In genomic region chr22:39529487-39529851, GRCh38 we compare ENCODE assay signal across 10 cellular contexts. TPM values are rescaled to one million over a fixed set of nuclear protein-coding genes. Genes with fewer than 3 reads are reported as not detected.
DNase-seq lines count a peak whose midpoint lies in the region; ATAC-seq, FAIRE-seq and TF ChIP-seq lines count a peak whose summit lies in the region.
"Had no signal": no experiment of that assay in that cellular context is flagged by ENCODE, and none has a peak within 500 bp of the region (broad histone marks: within the 10 kb centered on the region; RNA-seq: fewer than 3 reads in every experiment).

No MANE protein-coding gene starts in this region.

- H2AFZ ChIP-seq in keratinocyte (ENCODE audit: control insufficient read depth, low read length): no peak overlapping the region

- H3K4me3 ChIP-seq in keratinocyte (ENCODE audit: control insufficient read depth in 2 of 3, extremely low read depth in 1 of 3, insufficient read depth in 2 of 3, low read depth in 1 of 3, low read length in 3 of 3): no peak overlapping the region
- H3K4me3 ChIP-seq in stomach smooth muscle (ENCODE audit: low read length in 2 of 2): peak overlapping the region in 1 of 2 donors; percentile 59
- H3K4me3 ChIP-seq: right lobe of liver had no signal

- no peak for DNase-seq in activated CD4-positive, alpha-beta T cell treated with anti-CD3 and anti-CD28 coated beads, Interleukin-2, amount 10 ng/mL, durations not matched to agents 24 days and 14 days
- DNase-seq in activated CD4-positive, alpha-beta T cell treated with anti-CD3 and anti-CD28 coated beads, Interleukin-2, amount 50 U/mL, for 4 hours: no peak
- DNase-seq in WTC11 (ENCODE audit: low spot score) (no peak), keratinocyte (ENCODE audit: low read depth, low spot score) (no peak), GM10266 (ENCODE audit: extremely low spot score) (no peak), GDM1 (lab: John Stamatoyannopoulos, UW) (no peak), amniotic stem cell (lab: John Stamatoyannopoulos, UW) (no peak)

- peak overlapping the region; percentile 97 for H3K4me3 Mint-ChIP-seq in activated CD4-positive, alpha-beta T cell treated with anti-CD3 and anti-CD28 coated beads, Interleukin-2, amount 10 ng/mL, durations not matched to agents 24 days and 14 days
- H3K4me3 Mint-ChIP-seq in WTC11: no peak overlapping the region

- ATAC-seq in WTC11: no peak

- CTCF ChIA-PET in WTC11 (lab: Charles Lee): interaction anchor here (0.7 to 2.7 kb wide), 50 partner anchors 9 to 515 kb away, joined by 3 to 54 read pairs (median 5); partner anchors contain the start of genes ATF4, MIEF1, RPL3 and TAB1

- H3K9me3 Mint-ChIP-seq in activated CD4-positive, alpha-beta T cell treated with anti-CD3 and anti-CD28 coated beads, Interleukin-2, amount 10 ng/mL, durations not matched to agents 24 days and 14 days: no peaks in the 10 kb centered on the region
- no peaks in the 10 kb centered on the region for H3K9me3 Mint-ChIP-seq in WTC11

- intact Hi-C loops in activated CD4-positive, alpha-beta T cell treated with anti-CD3 and anti-CD28 coated beads, Interleukin-2, amount 10 ng/mL, durations not matched to agents 24 days and 14 days (cut with micrococcal nuclease): loop anchor here (1.0 to 10.0 kb wide), 2 partner anchors 36 to 1755 kb away; partner anchors contain the start of gene RANGAP1

- H3K27me3 ChIP-seq in keratinocyte (ENCODE audit: control insufficient read depth, extremely low read depth, insufficient read depth, low read length) (no peaks in the 10 kb centered on the region), stomach smooth muscle (ENCODE audit: control insufficient read depth in 1 of 2, insufficient read depth in 2 of 2, low read length in 2 of 2) (no peaks in the 10 kb centered on the region)
- H3K27me3 ChIP-seq: foreskin keratinocyte, right lobe of liver had no signal

- H3K4me2 ChIP-seq in keratinocyte (ENCODE audit: control insufficient read depth, extremely low read depth, insufficient read depth, low read depth, low read length): peak overlapping the region; percentile 3

- H3K9ac ChIP-seq in keratinocyte (ENCODE audit: control insufficient read depth, extremely low read depth, insufficient read depth, low read length) (no peak overlapping the region), stomach smooth muscle (ENCODE audit: low read length in 2 of 2) (peak overlapping the region; percentile 4 to 13)

- H3K4me1 Mint-ChIP-seq in activated CD4-positive, alpha-beta T cell treated with anti-CD3 and anti-CD28 coated beads, Interleukin-2, amount 10 ng/mL, durations not matched to agents 24 days and 14 days: peaks cover 72% of the 10 kb centered on the region
- H3K4me1 Mint-ChIP-seq in WTC11: peaks cover 67% of the 10 kb centered on the region

- FAIRE-seq in keratinocyte (lab: Jason Lieb, UNC): no peak

- H3K36me3 ChIP-seq in keratinocyte (ENCODE audit: control insufficient read depth in 2 of 2, extremely low read depth in 1 of 2, insufficient read depth in 2 of 2, low read length in 2 of 2) (peaks cover 6 to 30% of the 10 kb centered on the region in 2 experiments), stomach smooth muscle (ENCODE audit: control insufficient read depth in 2 of 2, insufficient read depth in 2 of 2, low read length in 2 of 2) (peaks cover 2 to 28% of the 10 kb centered on the region in 2 donors)

- TF ChIP-seq CTCF in WTC11 (IDR thresholded peaks at IDR 0.05) (no peak), keratinocyte (optimal IDR thresholded peaks at IDR 0.05 in 1 of 3, IDR thresholded peaks at IDR 0.05 in 1 of 3, conservative IDR thresholded peaks at IDR 0.05 in 1 of 3; ENCODE audit: extremely low read depth in 1 of 3, insufficient read depth in 2 of 3, low read length in 3 of 3) (no peak), GM10266 (IDR thresholded peaks at IDR 0.05; ENCODE audit: control insufficient read depth, insufficient read depth, low read depth, missing control alignments) (no peak)

- H3K4me1 ChIP-seq in keratinocyte (ENCODE audit: control insufficient read depth, extremely low read depth, insufficient read depth, low read length) (peaks cover 44% of the 10 kb centered on the region), stomach smooth muscle (ENCODE audit: control insufficient read depth, insufficient read depth, low read length) (peaks cover 61% of the 10 kb centered on the region)
- H3K4me1 ChIP-seq: foreskin keratinocyte had no signal

- H4K20me1 ChIP-seq in keratinocyte (ENCODE audit: control insufficient read depth, extremely low read depth, insufficient read depth, low read length): peaks cover 36% of the 10 kb centered on the region

- peaks cover 3% of the 10 kb centered on the region for H3K27me3 Mint-ChIP-seq in activated CD4-positive, alpha-beta T cell treated with anti-CD3 and anti-CD28 coated beads, Interleukin-2, amount 10 ng/mL, durations not matched to agents 24 days and 14 days
- no peaks in the 10 kb centered on the region for H3K27me3 Mint-ChIP-seq in WTC11 (ENCODE audit: low read depth)

- dilution Hi-C loops in keratinocyte (cut with MboI; ENCODE audit: extremely low pct_ligation_motif_present, low sequenced_read_pairs): no loop called here

- POLR2A ChIA-PET in WTC11 (lab: Charles Lee): interaction anchor here (0.6 to 1.3 kb wide), 5 partner anchors 9 to 654 kb away, joined by 3 to 15 read pairs (median 3); partner anchors contain the start of gene ATF4

- peaks cover 62% of the 10 kb centered on the region for H3K36me3 Mint-ChIP-seq in activated CD4-positive, alpha-beta T cell treated with anti-CD3 and anti-CD28 coated beads, Interleukin-2, amount 10 ng/mL, durations not matched to agents 24 days and 14 days (ENCODE audit: low read depth)
- H3K36me3 Mint-ChIP-seq in WTC11: peaks cover 22% of the 10 kb centered on the region

- peak overlapping the region; percentile 46 for H3K27ac Mint-ChIP-seq in activated CD4-positive, alpha-beta T cell treated with anti-CD3 and anti-CD28 coated beads, Interleukin-2, amount 10 ng/mL, durations not matched to agents 24 days and 14 days
- peak overlapping the region; percentile 74; the same call in 1 of the 2 replicates for H3K27ac Mint-ChIP-seq in WTC11

- H3K9me3 ChIP-seq in keratinocyte (ENCODE audit: control insufficient read depth, low read depth, low read length) (no peaks in the 10 kb centered on the region), stomach smooth muscle (ENCODE audit: control insufficient read depth in 2 of 2, low read length in 2 of 2) (no peaks in the 10 kb centered on the region)
- H3K9me3 ChIP-seq: right lobe of liver had no signal

- peaks cover 2% of the 10 kb centered on the region for H3K9me1 ChIP-seq in keratinocyte (ENCODE audit: control insufficient read depth, extremely low read depth, insufficient read depth, low read length)

- no peak overlapping the region for H3K27ac ChIP-seq in keratinocyte (ENCODE audit: control insufficient read depth, insufficient read depth, low read length)
- peak overlapping the region; percentile 24 for H3K27ac ChIP-seq in stomach smooth muscle (ENCODE audit: low read length)
- H3K27ac ChIP-seq: foreskin keratinocyte, right lobe of liver had no signal

- peaks cover 38% of the 10 kb centered on the region for H3K79me2 ChIP-seq in keratinocyte (ENCODE audit: control insufficient read depth, insufficient read depth, low read length)

RNA-seq across cellular contexts. Expression of gene RPS19BP1, which starts 3.1 kb away (rescaled TPM):
- total RNA-seq in activated CD4-positive, alpha-beta T cell treated with anti-CD3 and anti-CD28 coated beads, Interleukin-2, amount 10 ng/mL, durations not matched to agents 24 days and 14 days: 96.2 and 96.9 TPM in 2 replicates
- 88.9 to 102 TPM (median 89.0 TPM) in 3 replicates for total RNA-seq in WTC11 (2021)
- polyA plus RNA-seq in keratinocyte: 66.1 to 70.7 TPM (median 67.3 TPM) in 3 replicates
- polyA plus RNA-seq in keratinocyte (2011; ENCODE audit: low read depth): 91.2 TPM
- 37.2 and 76.5 TPM in 2 replicates for polyA plus RNA-seq in keratinocyte (2011; cell fraction: cytosol; rRNA removed)
- 25.9 and 26.1 TPM in 2 replicates for polyA plus RNA-seq in keratinocyte (2011; cell fraction: nucleus; rRNA removed)
- polyA plus RNA-seq in keratinocyte (2012; ENCODE audit: low replicate concordance): 52.4 and 75.3 TPM in 2 replicates
- 8.6 to 9.8 TPM (median 8.7 TPM) in 3 replicates for polyA minus RNA-seq in keratinocyte
- polyA minus RNA-seq in keratinocyte (2011; cell fraction: cytosol; rRNA and poly(A)+ RNA removed): 36.4 TPM
- 6.0 and 6.7 TPM in 2 replicates for polyA minus RNA-seq in keratinocyte (2011; cell fraction: nucleus; rRNA and poly(A)+ RNA removed)

RNA-seq across cellular contexts. Expression of gene ATF4, which starts 9.1 kb away (rescaled TPM):
- 392 and 393 TPM in 2 replicates for total RNA-seq in activated CD4-positive, alpha-beta T cell treated with anti-CD3 and anti-CD28 coated beads, Interleukin-2, amount 10 ng/mL, durations not matched to agents 24 days and 14 days
- total RNA-seq in WTC11 (2021): 361 to 460 TPM (median 371 TPM) in 3 replicates
- 590 to 629 TPM (median 597 TPM) in 3 replicates for polyA plus RNA-seq in keratinocyte
- polyA plus RNA-seq in keratinocyte (2011; ENCODE audit: low read depth): 405 TPM
- polyA plus RNA-seq in keratinocyte (2011; cell fraction: cytosol; rRNA removed): 667 and 669 TPM in 2 replicates
- 723 and 754 TPM in 2 replicates for polyA plus RNA-seq in keratinocyte (2011; cell fraction: nucleus; rRNA removed)
- polyA plus RNA-seq in keratinocyte (2012; ENCODE audit: low replicate concordance): 334 and 628 TPM in 2 replicates
- 96.8 to 185 TPM (median 173 TPM) in 3 replicates for polyA minus RNA-seq in keratinocyte
- 150 TPM for polyA minus RNA-seq in keratinocyte (2011; cell fraction: cytosol; rRNA and poly(A)+ RNA removed)
- 73.9 and 83.2 TPM in 2 replicates for polyA minus RNA-seq in keratinocyte (2011; cell fraction: nucleus; rRNA and poly(A)+ RNA removed)

RNA-seq across cellular contexts. Expression of gene MIEF1, which starts 27.4 kb away (rescaled TPM):
- total RNA-seq in activated CD4-positive, alpha-beta T cell treated with anti-CD3 and anti-CD28 coated beads, Interleukin-2, amount 10 ng/mL, durations not matched to agents 24 days and 14 days: 53.7 and 54.8 TPM in 2 replicates
- total RNA-seq in WTC11 (2021): 31.5 to 38.7 TPM (median 31.9 TPM) in 3 replicates
- polyA plus RNA-seq in keratinocyte: 13.8 to 27.6 TPM (median 18.4 TPM) in 3 replicates
- 6.3 TPM for polyA plus RNA-seq in keratinocyte (2011; ENCODE audit: low read depth)
- polyA plus RNA-seq in keratinocyte (2011; cell fraction: cytosol; rRNA removed): 22.8 and 24.0 TPM in 2 replicates
- polyA plus RNA-seq in keratinocyte (2011; cell fraction: nucleus; rRNA removed): 23.9 and 24.4 TPM in 2 replicates
- 13.7 and 26.1 TPM in 2 replicates for polyA plus RNA-seq in keratinocyte (2012; ENCODE audit: low replicate concordance)
- 22.7 to 51.9 TPM (median 30.8 TPM) in 3 replicates for polyA minus RNA-seq in keratinocyte
- polyA minus RNA-seq in keratinocyte (2011; cell fraction: cytosol; rRNA and poly(A)+ RNA removed): 26.7 TPM
- 20.7 and 28.1 TPM in 2 replicates for polyA minus RNA-seq in keratinocyte (2011; cell fraction: nucleus; rRNA and poly(A)+ RNA removed)

RNA-seq across cellular contexts. Expression of gene CACNA1I, which starts 41.1 kb away (rescaled TPM):
- 0.05 and 0.07 TPM in 2 replicates for total RNA-seq in activated CD4-positive, alpha-beta T cell treated with anti-CD3 and anti-CD28 coated beads, Interleukin-2, amount 10 ng/mL, durations not matched to agents 24 days and 14 days
- 2.1 to 2.9 TPM (median 2.3 TPM) in 3 replicates for total RNA-seq in WTC11 (2021)
- polyA plus RNA-seq in keratinocyte: not detected in 3 replicates
- not detected for polyA plus RNA-seq in keratinocyte (2011; ENCODE audit: low read depth)
- 0.01 TPM in 1 of 2 replicates, not detected in the other for polyA plus RNA-seq in keratinocyte (2011; cell fraction: cytosol; rRNA removed)
- polyA plus RNA-seq in keratinocyte (2011; cell fraction: nucleus; rRNA removed): 0.01 TPM in 1 of 2 replicates, not detected in the other
- not detected in 2 replicates for polyA plus RNA-seq in keratinocyte (2012; ENCODE audit: low replicate concordance)
- 0.07 TPM in 1 of 3 replicates, not detected in the others for polyA minus RNA-seq in keratinocyte
- not detected for polyA minus RNA-seq in keratinocyte (2011; cell fraction: cytosol; rRNA and poly(A)+ RNA removed)
- not detected in 2 replicates for polyA minus RNA-seq in keratinocyte (2011; cell fraction: nucleus; rRNA and poly(A)+ RNA removed)
- polyA plus RNA-seq: foreskin keratinocyte had no signal
